In genomic region chr20:63314015-63314471, GRCh38 we compare ENCODE assay signal across 17 cellular contexts. TPM values are rescaled to one million over a fixed set of nuclear protein-coding genes. Genes with fewer than 3 reads are reported as not detected.
"Had no signal": no experiment of that assay in that cellular context is flagged by ENCODE, and none has a peak within 500 bp of the region (broad histone marks: within the 10 kb centered on the region; RNA-seq: fewer than 3 reads in every experiment).

No MANE protein-coding gene starts in this region.

- H3K27me3 Mint-ChIP-seq: activated CD4-positive, alpha-beta memory T cell treated with anti-CD3 and anti-CD28 coated beads, Interleukin-2, amount 10 ng/mL, durations not matched to agents 7 days and 5 days; activated CD4-positive, alpha-beta T cell treated with anti-CD3 and anti-CD28 coated beads for 36 hours had no signal

- H3K36me3 Mint-ChIP-seq: brain, immature natural killer cell, mesothelial cell of epicardium, T-cell, WTC11 had no signal

- H3K4me1 Mint-ChIP-seq: activated CD4-positive, alpha-beta memory T cell treated with anti-CD3 and anti-CD28 coated beads, Interleukin-2, amount 10 ng/mL, durations not matched to agents 7 days and 5 days; activated CD4-positive, alpha-beta T cell treated with anti-CD3 and anti-CD28 coated beads for 36 hours; activated T-helper 17 cell treated with anti-CD3 and anti-CD28 coated beads, Interleukin-2, amount 50 U/mL, for 72 hours; T-cell; WTC11 had no signal

- ATAC-seq: activated CD4-positive, alpha-beta T cell treated with anti-CD3 and anti-CD28 coated beads for 36 hours; activated T-helper 17 cell treated with anti-CD3 and anti-CD28 coated beads, Interleukin-2, amount 50 U/mL, for 72 hours; stimulated activated naive CD8-positive, alpha-beta T cell treated with anti-CD3 and anti-CD28 coated beads, Interleukin-15, Interleukin-2, amounts not matched to agents 100 U/mL and 50 U/mL, for 24 hours; T-cell; WTC11 had no signal

- H3K9me3 Mint-ChIP-seq: activated CD4-positive, alpha-beta memory T cell treated with anti-CD3 and anti-CD28 coated beads, Interleukin-2, amount 10 ng/mL, durations not matched to agents 7 days and 5 days; activated T-helper 17 cell treated with anti-CD3 and anti-CD28 coated beads, Interleukin-2, amount 50 U/mL, for 72 hours; brain; immature natural killer cell; mesothelial cell of epicardium; nephron; T-cell; WTC11 had no signal

- H3K27ac Mint-ChIP-seq: activated CD4-positive, alpha-beta memory T cell treated with anti-CD3 and anti-CD28 coated beads, Interleukin-2, amount 10 ng/mL, durations not matched to agents 7 days and 5 days; activated CD4-positive, alpha-beta T cell treated with anti-CD3 and anti-CD28 coated beads for 36 hours; activated T-helper 17 cell treated with anti-CD3 and anti-CD28 coated beads, Interleukin-2, amount 50 U/mL, for 72 hours; brain; immature natural killer cell; mesothelial cell of epicardium; nephron; T-cell; WTC11 had no signal

- DNase-seq: activated CD4-positive, alpha-beta memory T cell treated with anti-CD3 and anti-CD28 coated beads, Interleukin-2, amount 10 ng/mL, durations not matched to agents 7 days and 5 days; activated CD4-positive, alpha-beta T cell treated with anti-CD3 and anti-CD28 coated beads for 36 hours; activated naive CD4-positive, alpha-beta T cell; activated T-cell treated with anti-CD3 and anti-CD28 coated beads, Interleukin-2, amount 50 U/mL, for 1 hour; central memory CD4-positive, alpha-beta T cell; foreskin melanocyte; immature natural killer cell; retina; stimulated activated naive CD8-positive, alpha-beta T cell treated with anti-CD3 and anti-CD28 coated beads, Interleukin-15, Interleukin-2, amounts not matched to agents 100 U/mL and 50 U/mL, for 24 hours; T-cell had no signal

- H3K4me3 Mint-ChIP-seq: activated CD4-positive, alpha-beta memory T cell treated with anti-CD3 and anti-CD28 coated beads, Interleukin-2, amount 10 ng/mL, durations not matched to agents 7 days and 5 days; activated CD4-positive, alpha-beta T cell treated with anti-CD3 and anti-CD28 coated beads for 36 hours; activated T-helper 17 cell treated with anti-CD3 and anti-CD28 coated beads, Interleukin-2, amount 50 U/mL, for 72 hours; brain; immature natural killer cell; mesothelial cell of epicardium; nephron; T-cell; WTC11 had no signal

RNA-seq across cellular contexts. Expression of gene COL20A1, which starts 21.1 kb away (rescaled TPM):
- total RNA-seq: activated CD4-positive, alpha-beta memory T cell treated with anti-CD3 and anti-CD28 coated beads, Interleukin-2, amount 10 ng/mL, durations not matched to agents 7 days and 5 days; epithelial cell of proximal tubule had no signal

RNA-seq across cellular contexts. Expression of gene CHRNA4, which starts 47.1 kb away (rescaled TPM):
- total RNA-seq: activated CD4-positive, alpha-beta memory T cell treated with anti-CD3 and anti-CD28 coated beads, Interleukin-2, amount 10 ng/mL, durations not matched to agents 7 days and 5 days; activated CD4-positive, alpha-beta T cell treated with anti-CD3 and anti-CD28 coated beads for 36 hours; activated T-helper 17 cell treated with anti-CD3 and anti-CD28 coated beads, Interleukin-2, amount 50 U/mL, for 72 hours; epithelial cell of proximal tubule; T-cell had no signal

RNA-seq across cellular contexts. Expression of gene NKAIN4, which starts 59.8 kb away (rescaled TPM):
- total RNA-seq: activated CD4-positive, alpha-beta memory T cell treated with anti-CD3 and anti-CD28 coated beads, Interleukin-2, amount 10 ng/mL, durations not matched to agents 7 days and 5 days; activated CD4-positive, alpha-beta T cell treated with anti-CD3 and anti-CD28 coated beads for 36 hours; activated T-helper 17 cell treated with anti-CD3 and anti-CD28 coated beads, Interleukin-2, amount 50 U/mL, for 72 hours; heart right ventricle; T-cell had no signal
